Comparison of ENCODE assay signal across 6 cellular contexts in genomic region chr1:1318131-1318652, GRCh38. TPM values are rescaled to one million over a fixed set of nuclear protein-coding genes. Genes with fewer than 3 reads are reported as not detected.
DNase-seq lines count a peak whose midpoint lies in the region; ATAC-seq, FAIRE-seq and TF ChIP-seq lines count a peak whose summit lies in the region.

No MANE protein-coding gene starts in this region.

- no peak overlapping the region for H3K4me3 ChIP-seq in mucosa of descending colon

- H3K4me1 ChIP-seq in mucosa of descending colon (ENCODE audit: low read depth), result peaks cover 6% of the 10 kb centered on the region

- peak; percentile 78 for FAIRE-seq in H54 (lab: Jason Lieb, UNC)

- peaks cover 4% of the 10 kb centered on the region for H3K36me3 ChIP-seq in mucosa of descending colon (ENCODE audit: low read depth)

- no peak for TF ChIP-seq POLR2A in H54 (IDR thresholded peaks at IDR 0.05; ENCODE audit: low read depth, low read length)

- ATAC-seq in mucosa of descending colon (peak; percentile 88), HG02678 (IDR thresholded peaks at IDR 0.05; ENCODE audit: unreplicated experiment) (no peak)

- intact Hi-C loops in mucosa of descending colon (cut with DNase I, micrococcal nuclease), result no loop called here

- DNase-seq in H54 (ENCODE audit: insufficient read length, low spot score) (no peak), amniotic stem cell (lab: John Stamatoyannopoulos, UW) (peak; percentile 74), mucosa of descending colon (peak in 2 of 3 donors; percentile 67 to 70), COLO829 (ENCODE audit: low spot score) (no peak), D341Med (ENCODE audit: low spot score) (no peak)

- no peaks in the 10 kb centered on the region for H3K9me3 ChIP-seq in mucosa of descending colon

- no peak for TF ChIP-seq CTCF in mucosa of descending colon (IDR thresholded peaks at IDR 0.05)

RNA-seq across cellular contexts. Expression of gene INTS11, which starts 6.3 kb away (rescaled TPM):
- total RNA-seq in mucosa of descending colon, result 100 to 1,000 TPM in 1 of 3 donors, 10 to 100 TPM in 2; 89.9 to 127 (median 95.5) TPM

RNA-seq across cellular contexts. Expression of gene CPTP, which starts 6.4 kb away (rescaled TPM):
- 10 to 100 TPM; 41.2 to 77.9 (median 55.5) TPM for total RNA-seq in mucosa of descending colon

RNA-seq across cellular contexts. Expression of gene PUSL1, which starts 9.8 kb away (rescaled TPM):
- total RNA-seq in mucosa of descending colon, result 10 to 100 TPM; 12.4 to 15.9 (median 15.4) TPM

RNA-seq across cellular contexts. Expression of gene ACAP3, which starts 10.5 kb away (rescaled TPM):
- 10 to 100 TPM; 42.1 to 76.9 (median 44.8) TPM for total RNA-seq in mucosa of descending colon

RNA-seq across cellular contexts. Expression of gene TAS1R3, which starts 12.9 kb away (rescaled TPM):
- total RNA-seq in mucosa of descending colon, result 1 to 10 TPM in 1 of 3 donors, under 1 TPM in 2; 0.57 to 1.1 (median 0.96) TPM

Comparison
In these comparisons a context has a peak if more than half of its experiments do, and no peak if none do; other contexts are left out.
1. DNase-seq: peak in amniotic stem cell (single experiment) and mucosa of descending colon (2 of 3); none in H54 (single experiment), COLO829 (single experiment) and D341Med (single experiment).